ENCODE assay signal across 31 cellular contexts in genomic region chr14:42944284-42944683, GRCh38.
A peak's percentile ranks its signal among the peaks of the same experiment; 100 is the strongest.
DNase-seq lines count a peak whose midpoint lies in the region; ATAC-seq and TF ChIP-seq lines count a peak whose summit lies in the region.
"Had no signal": no experiment of that assay in that cellular context is flagged by ENCODE, and none has a peak within 500 bp of the region (broad histone marks: within the 10 kb centered on the region; RNA-seq: fewer than 3 reads in every experiment).

No MANE protein-coding gene starts in this region.

- 70 to 73% methylated on average over 2 of the region's 2 CpGs for WGBS in heart right ventricle, 2 donors

- peaks cover 3% of the 10 kb centered on the region; the same call in 1 of the 3 replicates for H3K4me1 Mint-ChIP-seq in GM23338
- H3K4me1 Mint-ChIP-seq: activated CD4-positive, alpha-beta T cell treated with anti-CD3 and anti-CD28 coated beads, Interleukin-2, amount 10 ng/mL, durations not matched to agents 24 days and 14 days had no signal

- H3K4me3 ChIP-seq in GM23338: no peak overlapping the region
- H3K4me3 ChIP-seq in SU-DHL-6 (ENCODE audit: insufficient read depth, low read length, poor library complexity, severe bottlenecking): no peak overlapping the region
- H3K4me3 ChIP-seq in fibroblast of lung (replicated peaks in 1 of 4; ENCODE audit: control extremely low read depth in 1 of 4, insufficient read depth in 1 of 4, low read depth in 3 of 4, low read length in 4 of 4): no peak overlapping the region
- H3K4me3 ChIP-seq in skeletal muscle cell (ENCODE audit: low read depth, low read length): no peak overlapping the region
- H3K4me3 ChIP-seq in heart right ventricle: no peak overlapping the region
- no peak overlapping the region for H3K4me3 ChIP-seq in BE2C (ENCODE audit: low read depth, low read length)
- H3K4me3 ChIP-seq: BLaER1 treated with 17β-estradiol and CSF1 and Interleukin-3, amounts not matched to agents 10 nM and 100 nM; dorsolateral prefrontal cortex; esophagus muscularis mucosa; left ventricle myocardium inferior; pancreas; SJCRH30; thoracic aorta had no signal

- H4K20me1 ChIP-seq in GM23338 (replicated peaks; ENCODE audit: insufficient read depth) (no peaks in the 10 kb centered on the region), SU-DHL-6 (ENCODE audit: low read depth, low read length) (no peaks in the 10 kb centered on the region), fibroblast of lung (ENCODE audit: control insufficient read depth, extremely low read depth, insufficient read depth, low read length) (no peaks in the 10 kb centered on the region)
- H4K20me1 ChIP-seq: BLaER1 treated with 17β-estradiol and CSF1 and Interleukin-3, amounts not matched to agents 10 nM and 100 nM had no signal

- H3K4me3 Mint-ChIP-seq in GM23338: no peak overlapping the region
- H3K4me3 Mint-ChIP-seq: activated CD4-positive, alpha-beta T cell treated with anti-CD3 and anti-CD28 coated beads, Interleukin-2, amount 10 ng/mL, durations not matched to agents 24 days and 14 days; activated naive CD8-positive, alpha-beta T cell; stimulated activated naive CD8-positive, alpha-beta T cell treated with anti-CD3 and anti-CD28 coated beads, Interleukin-15, Interleukin-2, amounts not matched to agents 100 ng/mL and 50 ng/mL, for 24 hours; WTC11 had no signal

- H3K9me3 ChIP-seq in SU-DHL-6 (ENCODE audit: insufficient read depth, low read length) (no peaks in the 10 kb centered on the region), fibroblast of lung (ENCODE audit: control insufficient read depth, insufficient read depth, low read depth, low read length) (no peaks in the 10 kb centered on the region), heart right ventricle (peaks cover 0 to 4% (median 0%) of the 10 kb centered on the region in 11 donors), BE2C (no peaks in the 10 kb centered on the region; the same call in 1 of the 2 replicates)
- H3K9me3 ChIP-seq: BLaER1 treated with 17β-estradiol and CSF1 and Interleukin-3, amounts not matched to agents 10 nM and 100 nM; esophagus muscularis mucosa; pancreas; SJCRH30; thoracic aorta had no signal

- no peak overlapping the region for H3K9ac ChIP-seq in SU-DHL-6 (ENCODE audit: low read length)
- no peak overlapping the region for H3K9ac ChIP-seq in fibroblast of lung (ENCODE audit: insufficient read depth, low read length)
- H3K9ac ChIP-seq: BLaER1 treated with 17β-estradiol and CSF1 and Interleukin-3, amounts not matched to agents 10 nM and 100 nM had no signal

- no peaks in the 10 kb centered on the region; the same call in none of the 3 replicates for H3K9me3 Mint-ChIP-seq in GM23338
- H3K9me3 Mint-ChIP-seq: stimulated activated naive CD8-positive, alpha-beta T cell treated with anti-CD3 and anti-CD28 coated beads, Interleukin-15, Interleukin-2, amounts not matched to agents 100 ng/mL and 50 ng/mL, for 24 hours; WTC11 had no signal

- intact Hi-C loops in heart right ventricle (cut with DNase I): no loop called here

- no peaks in the 10 kb centered on the region for H3K27me3 Mint-ChIP-seq in GM23338 (ENCODE audit: insufficient read depth, low read depth, poor library complexity)
- H3K27me3 Mint-ChIP-seq: activated CD4-positive, alpha-beta T cell treated with anti-CD3 and anti-CD28 coated beads, Interleukin-2, amount 10 ng/mL, durations not matched to agents 24 days and 14 days; activated naive CD8-positive, alpha-beta T cell; stimulated activated naive CD8-positive, alpha-beta T cell treated with anti-CD3 and anti-CD28 coated beads, Interleukin-15, Interleukin-2, amounts not matched to agents 100 ng/mL and 50 ng/mL, for 24 hours had no signal

- H3K4me2 ChIP-seq in GM23338 (no peak overlapping the region), SU-DHL-6 (ENCODE audit: low read depth, low read length, poor library complexity, severe bottlenecking) (no peak overlapping the region), fibroblast of lung (ENCODE audit: extremely low read depth, insufficient read depth, low read length) (no peak overlapping the region)
- H3K4me2 ChIP-seq: BLaER1 treated with 17β-estradiol and CSF1 and Interleukin-3, amounts not matched to agents 10 nM and 100 nM had no signal

- H3K27me3 ChIP-seq in GM23338 (ENCODE audit: insufficient read depth) (no peaks in the 10 kb centered on the region), SU-DHL-6 (ENCODE audit: low read length) (no peaks in the 10 kb centered on the region), fibroblast of lung (ENCODE audit: control insufficient read depth, insufficient read depth, low read length) (no peaks in the 10 kb centered on the region), heart right ventricle (no peaks in the 10 kb centered on the region), BE2C (no peaks in the 10 kb centered on the region)
- H3K27me3 ChIP-seq: BLaER1 treated with 17β-estradiol and CSF1 and Interleukin-3, amounts not matched to agents 10 nM and 100 nM; dorsolateral prefrontal cortex; esophagus muscularis mucosa; pancreas; SJCRH30 had no signal

- ATAC-seq in GM23338 (no peak), GM21825 (IDR thresholded peaks at IDR 0.05; ENCODE audit: unreplicated experiment) (no peak), heart right ventricle (no peak)
- ATAC-seq: pancreas, WTC11 had no signal

- H3K9me2 ChIP-seq in GM23338 (ENCODE audit: insufficient read depth): peaks cover 12% of the 10 kb centered on the region
- no peaks in the 10 kb centered on the region for H3K9me2 ChIP-seq in SU-DHL-6 (replicated peaks; ENCODE audit: insufficient read depth, low read length)

- no peak for DNase-seq in GM23338 (ENCODE audit: low spot score)
- DNase-seq in fibroblast of lung (ENCODE audit: low read depth in 2 of 2): peak; percentile 41 to 64
- DNase-seq in skeletal muscle cell (ENCODE audit: low read depth): peak; percentile 31
- no peak for DNase-seq in heart right ventricle
- DNase-seq in BE2C: no peak
- DNase-seq: activated CD4-positive, alpha-beta T cell treated with anti-CD3 and anti-CD28 coated beads, Interleukin-2, amount 10 ng/mL, durations not matched to agents 24 days and 14 days; activated effector memory CD4-positive, alpha-beta T cell treated with Interleukin-2 at 50 U/mL for 16 hours; activated T-cell treated with anti-CD3 and anti-CD28 coated beads, Interleukin-2, amount 50 U/mL, for 1 hour; aorta; DMS53; dorsolateral prefrontal cortex; left ventricle myocardium inferior; mesenchymal stem cell; NCI-H1048; NCI-H1694; NCI-H82; pancreas; retina; RPMI8226; SJCRH30; small intestine; stimulated activated CD8-positive, alpha-beta memory T cell treated with anti-CD3 and anti-CD28 coated beads, Interleukin-4, amount 100 ng/mL, for 48 hours; T1000 had no signal

- H3K4me1 ChIP-seq in GM23338 (ENCODE audit: insufficient read depth): no peaks in the 10 kb centered on the region
- H3K4me1 ChIP-seq in fibroblast of lung (ENCODE audit: control insufficient read depth, extremely low read depth, insufficient read depth, low read length): no peaks in the 10 kb centered on the region
- no peaks in the 10 kb centered on the region for H3K4me1 ChIP-seq in heart right ventricle
- no peaks in the 10 kb centered on the region for H3K4me1 ChIP-seq in BE2C
- H3K4me1 ChIP-seq: esophagus muscularis mucosa, left ventricle myocardium inferior, SJCRH30 had no signal

- H2AFZ ChIP-seq in GM23338 (peak overlapping the region; percentile 39; the same call in 1 of the 2 replicates), SU-DHL-6 (ENCODE audit: low read depth, low read length, severe bottlenecking) (peak overlapping the region; percentile 16), fibroblast of lung (ENCODE audit: low read length) (no peak overlapping the region)

- H3K27ac ChIP-seq in GM23338 (ENCODE audit: low read depth) (no peak overlapping the region), SU-DHL-6 (ENCODE audit: low read depth, low read length) (no peak overlapping the region), fibroblast of lung (ENCODE audit: insufficient read depth, low read length) (no peak overlapping the region), heart right ventricle (no peak overlapping the region)
- H3K27ac ChIP-seq: BLaER1 treated with 17β-estradiol and CSF1 and Interleukin-3, amounts not matched to agents 10 nM and 100 nM; esophagus muscularis mucosa; left ventricle myocardium inferior; pancreas; SJCRH30; thoracic aorta had no signal

- no peak for TF ChIP-seq CTCF in GM23338 (conservative IDR thresholded peaks at IDR 0.05; ENCODE audit: low read depth in 2 of 2)
- no peak for TF ChIP-seq CTCF in SU-DHL-6 (IDR thresholded peaks at IDR 0.05; ENCODE audit: insufficient read depth, low read length, poor library complexity, severe bottlenecking)
- TF ChIP-seq CTCF in fibroblast of lung (conservative IDR thresholded peaks at IDR 0.05 in 1 of 2, IDR thresholded peaks at IDR 0.05 in 1 of 2; ENCODE audit: low read depth in 1 of 2, low read length in 2 of 2): no peak
- TF ChIP-seq CTCF in heart right ventricle (IDR thresholded peaks at IDR 0.05): no peak
- no peak for TF ChIP-seq CTCF in BE2C (IDR thresholded peaks at IDR 0.05; ENCODE audit: low read depth, low read length)

- H3F3A ChIP-seq in GM23338 (replicated peaks; ENCODE audit: low read depth): no peaks in the 10 kb centered on the region
- H3F3A ChIP-seq in SU-DHL-6 (ENCODE audit: insufficient read depth): no peaks in the 10 kb centered on the region

- no peaks in the 10 kb centered on the region for H3K79me2 ChIP-seq in GM23338 (replicated peaks; ENCODE audit: insufficient read depth)
- no peaks in the 10 kb centered on the region for H3K79me2 ChIP-seq in SU-DHL-6 (ENCODE audit: insufficient read depth, low read length)
- H3K79me2 ChIP-seq in fibroblast of lung (ENCODE audit: control insufficient read depth, insufficient read depth, low read length): no peaks in the 10 kb centered on the region

- H3K36me3 Mint-ChIP-seq in GM23338 (ENCODE audit: low read depth): no peaks in the 10 kb centered on the region; the same call in 2 of the 3 replicates
- H3K36me3 Mint-ChIP-seq: activated naive CD8-positive, alpha-beta T cell; WTC11 had no signal

- H3K36me3 ChIP-seq in GM23338 (ENCODE audit: insufficient read depth) (no peaks in the 10 kb centered on the region), SU-DHL-6 (ENCODE audit: low read length) (no peaks in the 10 kb centered on the region), fibroblast of lung (ENCODE audit: control insufficient read depth, insufficient read depth, low read length) (no peaks in the 10 kb centered on the region), heart right ventricle (no peaks in the 10 kb centered on the region), BE2C (no peaks in the 10 kb centered on the region)
- H3K36me3 ChIP-seq: BLaER1 treated with 17β-estradiol and CSF1 and Interleukin-3, amounts not matched to agents 10 nM and 100 nM; esophagus muscularis mucosa; left ventricle myocardium inferior; pancreas; SJCRH30; thoracic aorta had no signal

- H3K27ac Mint-ChIP-seq in GM23338: no peak overlapping the region
- H3K27ac Mint-ChIP-seq: activated CD4-positive, alpha-beta T cell treated with anti-CD3 and anti-CD28 coated beads, Interleukin-2, amount 10 ng/mL, durations not matched to agents 24 days and 14 days; activated naive CD8-positive, alpha-beta T cell; stimulated activated naive CD8-positive, alpha-beta T cell treated with anti-CD3 and anti-CD28 coated beads, Interleukin-15, Interleukin-2, amounts not matched to agents 100 ng/mL and 50 ng/mL, for 24 hours; WTC11 had no signal

TF ChIP-seq in GM23338, 12 proteins besides CTCF, POLR2A, EP300 and RAD21 (continues in another document):
- no peak for TF ChIP-seq JUNB (IDR thresholded peaks at IDR 0.05; ENCODE audit: unreplicated experiment)

Comparison
In these comparisons a context has a peak if more than half of its experiments do, and no peak if none do; other contexts are left out.
1. DNase-seq: peak in fibroblast of lung (2 of 2) and skeletal muscle cell (single experiment); none in GM23338 (single experiment), heart right ventricle (0 of 2) and BE2C (single experiment).